ENCODE assay signal across 1 cellular context in genomic region chr16:70685061-70685937, GRCh38.
A peak's percentile ranks its signal among the peaks of the same experiment; 100 is the strongest.
TF ChIP-seq lines count a peak whose summit lies in the region.

No MANE protein-coding gene starts in this region.

TF ChIP-seq in K562, 482 proteins besides CTCF, POLR2A, EP300 and RAD21 (continued from another document and continues in another):
- TF ChIP-seq, protein P1, sequence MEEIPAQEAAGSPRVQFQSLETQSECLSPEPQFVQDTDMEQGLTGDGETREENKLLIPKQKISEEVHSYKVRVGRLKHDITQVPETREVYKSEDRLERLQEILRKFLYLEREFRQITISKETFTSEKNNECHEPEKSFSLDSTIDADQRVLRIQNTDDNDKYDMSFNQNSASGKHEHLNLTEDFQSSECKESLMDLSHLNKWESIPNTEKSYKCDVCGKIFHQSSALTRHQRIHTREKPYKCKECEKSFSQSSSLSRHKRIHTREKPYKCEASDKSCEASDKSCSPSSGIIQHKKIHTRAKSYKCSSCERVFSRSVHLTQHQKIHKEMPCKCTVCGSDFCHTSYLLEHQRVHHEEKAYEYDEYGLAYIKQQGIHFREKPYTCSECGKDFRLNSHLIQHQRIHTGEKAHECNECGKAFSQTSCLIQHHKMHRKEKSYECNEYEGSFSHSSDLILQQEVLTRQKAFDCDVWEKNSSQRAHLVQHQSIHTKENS (CRISPR knock-in tag; IDR thresholded peaks at IDR 0.05), result no peak
- TF ChIP-seq CXXC5 (CRISPR knock-in tag; IDR thresholded peaks at IDR 0.05) (peak; percentile 58; the same call in 1 of the 2 replicates), VEZF1 (CRISPR knock-in tag; IDR thresholded peaks at IDR 0.05) (no peak), KAT8 (IDR thresholded peaks at IDR 0.05; ENCODE audit: low read depth) (no peak), ZBED1 (IDR thresholded peaks at IDR 0.05) (no peak), TRIM28 (IDR thresholded peaks at IDR 0.05) (no peak), CHD2 (IDR thresholded peaks at IDR 0.05; ENCODE audit: low read depth, low read length) (no peak; the same call in 1 of the 2 replicates), ATF1 (CRISPR knock-in tag; IDR thresholded peaks at IDR 0.05) (no peak), ATF1 (tag; IDR thresholded peaks at IDR 0.05) (no peak), GTF2F1 (IDR thresholded peaks at IDR 0.05; ENCODE audit: low read depth, low read length) (no peak), ZNF354B (CRISPR knock-in tag; IDR thresholded peaks at IDR 0.05) (no peak), EGR1 (conservative IDR thresholded peaks at IDR 0.05) (no peak), CREB3 (tag; conservative IDR thresholded peaks at IDR 0.05; ENCODE audit: low read depth) (no peak), THAP12 (CRISPR knock-in tag; IDR thresholded peaks at IDR 0.05) (peak; percentile 42; the same call in 1 of the 2 replicates), SUPT5H (IDR thresholded peaks at IDR 0.05) (no peak), TRIM24 (IDR thresholded peaks at IDR 0.05) (no peak), STAT5A (IDR thresholded peaks at IDR 0.05; ENCODE audit: borderline replicate concordance, low read length) (no peak), REST (CRISPR knock-in tag; IDR thresholded peaks at IDR 0.05; ENCODE audit: low read depth) (peak; percentile 54; the same call in 1 of the 2 replicates), CCNT2 (IDR thresholded peaks at IDR 0.05; ENCODE audit: borderline replicate concordance, extremely low read depth, insufficient read length, low read depth, low read length) (peak; percentile 10), MAFF (IDR thresholded peaks at IDR 0.05; ENCODE audit: low read length) (no peak), NEUROD1 (IDR thresholded peaks at IDR 0.05; ENCODE audit: borderline replicate concordance, low read depth, low read length, partially characterized antibody) (no peak), TOE1 (IDR thresholded peaks at IDR 0.05; ENCODE audit: borderline replicate concordance) (no peak), TOE1 (CRISPR knock-in tag; IDR thresholded peaks at IDR 0.05; ENCODE audit: borderline replicate concordance, low read depth) (0 out of 2 replicates have a peak, but pooled peaks have one; percentile 20), ZBTB7A (IDR thresholded peaks at IDR 0.05; ENCODE audit: borderline replicate concordance, control insufficient read depth, low read depth, low read length) (peak; percentile 20; the same call in 1 of the 2 replicates), NBN (IDR thresholded peaks at IDR 0.05; ENCODE audit: low read depth) (no peak), SP2 (IDR thresholded peaks at IDR 0.05; ENCODE audit: extremely low read depth, low read depth, low read length, poor library complexity, severe bottlenecking) (no peak), TEAD1 (CRISPR knock-in tag; IDR thresholded peaks at IDR 0.05) (peak in 1 of 2 experiments; percentile 25; a peak in 1 of 4 replicates), ELK1 (CRISPR knock-in tag; IDR thresholded peaks at IDR 0.05) (no peak), SIN3A (IDR thresholded peaks at IDR 0.05; ENCODE audit: borderline replicate concordance in 2 of 2, control insufficient read depth in 1 of 2, low read depth in 2 of 2, low read length in 2 of 2) (0 out of 4 replicates have a peak, but pooled peaks of 1 of the 2 experiments have one; percentile 52), TAF7 (tag; IDR thresholded peaks at IDR 0.05) (no peak), ZNF764 (CRISPR knock-in tag; IDR thresholded peaks at IDR 0.05; ENCODE audit: low read depth) (no peak), ZZZ3 (IDR thresholded peaks at IDR 0.05) (no peak), KDM1A (IDR thresholded peaks at IDR 0.05) (no peak), HMGN3 (IDR thresholded peaks at IDR 0.05; ENCODE audit: borderline replicate concordance, extremely low read depth, insufficient read length, low read depth, low read length) (peak; percentile 20), PHF8 (IDR thresholded peaks at IDR 0.05; ENCODE audit: borderline replicate concordance, low read length) (peak; percentile 59; the same call in 1 of the 2 replicates), FOXA3 (CRISPR knock-in tag; conservative IDR thresholded peaks at IDR 0.05 in 1 of 2, IDR thresholded peaks at IDR 0.05 in 1 of 2) (0 out of 4 replicates have a peak, but pooled peaks of 1 of the 2 experiments have one; percentile 36), U2AF2 (optimal IDR thresholded peaks at IDR 0.05; ENCODE audit: low read depth, low read length) (no peak), CREM (IDR thresholded peaks at IDR 0.05; ENCODE audit: low read depth) (no peak), FOXP1 (CRISPR knock-in tag; IDR thresholded peaks at IDR 0.05) (no peak; the same call in 1 of the 2 replicates), POU5F1 (IDR thresholded peaks at IDR 0.05; ENCODE audit: borderline replicate concordance, low read depth, low read length, partially characterized antibody) (no peak), MYC (IDR thresholded peaks at IDR 0.05; ENCODE audit: low read depth, low read length) (0 out of 2 replicates have a peak, but pooled peaks have one; percentile 16), MYC (CRISPR knock-in tag; IDR thresholded peaks at IDR 0.05; ENCODE audit: borderline replicate concordance, low read depth) (no peak), ZNF277 (CRISPR knock-in tag; IDR thresholded peaks at IDR 0.05; ENCODE audit: borderline replicate concordance) (no peak)
- TF ChIP-seq, protein P2, sequence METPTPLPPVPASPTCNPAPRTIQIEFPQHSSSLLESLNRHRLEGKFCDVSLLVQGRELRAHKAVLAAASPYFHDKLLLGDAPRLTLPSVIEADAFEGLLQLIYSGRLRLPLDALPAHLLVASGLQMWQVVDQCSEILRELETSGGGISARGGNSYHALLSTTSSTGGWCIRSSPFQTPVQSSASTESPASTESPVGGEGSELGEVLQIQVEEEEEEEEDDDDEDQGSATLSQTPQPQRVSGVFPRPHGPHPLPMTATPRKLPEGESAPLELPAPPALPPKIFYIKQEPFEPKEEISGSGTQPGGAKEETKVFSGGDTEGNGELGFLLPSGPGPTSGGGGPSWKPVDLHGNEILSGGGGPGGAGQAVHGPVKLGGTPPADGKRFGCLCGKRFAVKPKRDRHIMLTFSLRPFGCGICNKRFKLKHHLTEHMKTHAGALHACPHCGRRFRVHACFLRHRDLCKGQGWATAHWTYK (CRISPR knock-in tag; IDR thresholded peaks at IDR 0.05), result 0 out of 2 replicates have a peak, but pooled peaks have one; percentile 46
- TF ChIP-seq, protein P3, sequence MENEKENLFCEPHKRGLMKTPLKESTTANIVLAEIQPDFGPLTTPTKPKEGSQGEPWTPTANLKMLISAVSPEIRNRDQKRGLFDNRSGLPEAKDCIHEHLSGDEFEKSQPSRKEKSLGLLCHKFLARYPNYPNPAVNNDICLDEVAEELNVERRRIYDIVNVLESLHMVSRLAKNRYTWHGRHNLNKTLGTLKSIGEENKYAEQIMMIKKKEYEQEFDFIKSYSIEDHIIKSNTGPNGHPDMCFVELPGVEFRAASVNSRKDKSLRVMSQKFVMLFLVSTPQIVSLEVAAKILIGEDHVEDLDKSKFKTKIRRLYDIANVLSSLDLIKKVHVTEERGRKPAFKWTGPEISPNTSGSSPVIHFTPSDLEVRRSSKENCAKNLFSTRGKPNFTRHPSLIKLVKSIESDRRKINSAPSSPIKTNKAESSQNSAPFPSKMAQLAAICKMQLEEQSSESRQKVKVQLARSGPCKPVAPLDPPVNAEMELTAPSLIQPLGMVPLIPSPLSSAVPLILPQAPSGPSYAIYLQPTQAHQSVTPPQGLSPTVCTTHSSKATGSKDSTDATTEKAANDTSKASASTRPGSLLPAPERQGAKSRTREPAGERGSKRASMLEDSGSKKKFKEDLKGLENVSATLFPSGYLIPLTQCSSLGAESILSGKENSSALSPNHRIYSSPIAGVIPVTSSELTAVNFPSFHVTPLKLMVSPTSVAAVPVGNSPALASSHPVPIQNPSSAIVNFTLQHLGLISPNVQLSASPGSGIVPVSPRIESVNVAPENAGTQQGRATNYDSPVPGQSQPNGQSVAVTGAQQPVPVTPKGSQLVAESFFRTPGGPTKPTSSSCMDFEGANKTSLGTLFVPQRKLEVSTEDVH (IDR thresholded peaks at IDR 0.05; ENCODE audit: low read depth, partially characterized antibody), result no peak
- TF ChIP-seq, protein P4, sequence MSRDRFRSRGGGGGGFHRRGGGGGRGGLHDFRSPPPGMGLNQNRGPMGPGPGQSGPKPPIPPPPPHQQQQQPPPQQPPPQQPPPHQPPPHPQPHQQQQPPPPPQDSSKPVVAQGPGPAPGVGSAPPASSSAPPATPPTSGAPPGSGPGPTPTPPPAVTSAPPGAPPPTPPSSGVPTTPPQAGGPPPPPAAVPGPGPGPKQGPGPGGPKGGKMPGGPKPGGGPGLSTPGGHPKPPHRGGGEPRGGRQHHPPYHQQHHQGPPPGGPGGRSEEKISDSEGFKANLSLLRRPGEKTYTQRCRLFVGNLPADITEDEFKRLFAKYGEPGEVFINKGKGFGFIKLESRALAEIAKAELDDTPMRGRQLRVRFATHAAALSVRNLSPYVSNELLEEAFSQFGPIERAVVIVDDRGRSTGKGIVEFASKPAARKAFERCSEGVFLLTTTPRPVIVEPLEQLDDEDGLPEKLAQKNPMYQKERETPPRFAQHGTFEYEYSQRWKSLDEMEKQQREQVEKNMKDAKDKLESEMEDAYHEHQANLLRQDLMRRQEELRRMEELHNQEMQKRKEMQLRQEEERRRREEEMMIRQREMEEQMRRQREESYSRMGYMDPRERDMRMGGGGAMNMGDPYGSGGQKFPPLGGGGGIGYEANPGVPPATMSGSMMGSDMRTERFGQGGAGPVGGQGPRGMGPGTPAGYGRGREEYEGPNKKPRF (IDR thresholded peaks at IDR 0.05; ENCODE audit: low read depth, low read length), result no peak
